ENCODE assay signal across 10 cellular contexts in genomic region chrX:73262991-73263390, GRCh38. TPM values are rescaled to one million over a fixed set of nuclear protein-coding genes. Genes with fewer than 3 reads are reported as not detected.
A peak's percentile ranks its signal among the peaks of the same experiment; 100 is the strongest.
DNase-seq lines count a peak whose midpoint lies in the region; FAIRE-seq and TF ChIP-seq lines count a peak whose summit lies in the region.
"Had no signal": no experiment of that assay in that cellular context is flagged by ENCODE, and none has a peak within 500 bp of the region (broad histone marks: within the 10 kb centered on the region; RNA-seq: fewer than 3 reads in every experiment).

No MANE protein-coding gene starts in this region.

- no peak for FAIRE-seq in kidney (lab: Jason Lieb, UNC)

- intact Hi-C loops in mammary epithelial cell (cut with micrococcal nuclease): loop anchor here (10.0 kb wide), 1 partner anchor 178 kb away; no protein-coding TSS in a partner anchor
- intact Hi-C loops in kidney (cut with DNase I): no loop called here

- DNase-seq in NCI-H82 (lab: John Stamatoyannopoulos, UW): peak; percentile 37
- DNase-seq in NCI-H82 treated with DMSO at 0.1 percent for 48 hours (lab: John Stamatoyannopoulos, UW; ENCODE audit: unreplicated experiment): no peak
- DNase-seq in NB4 (ENCODE audit: low read depth): peak; percentile 32
- no peak for DNase-seq in mammary epithelial cell
- DNase-seq in retina: peak; percentile 12
- no peak for DNase-seq in GM19240 (ENCODE audit: insufficient read length, low spot score)
- DNase-seq in kidney: no peak
- DNase-seq in foreskin melanocyte: no peak
- DNase-seq: activated effector memory CD4-positive, alpha-beta T cell treated with Interleukin-2 at 50 U/mL for 16 hours had no signal

- H3K27me3 ChIP-seq in mammary epithelial cell (ENCODE audit: insufficient read depth, low read length): peaks cover 5% of the 10 kb centered on the region

- H2AFZ ChIP-seq in mammary epithelial cell (ENCODE audit: low read depth, low read length): no peak overlapping the region

- TF ChIP-seq CTCF in NB4 (IDR thresholded peaks at IDR 0.05; ENCODE audit: low read depth, low read length) (no peak), mammary epithelial cell (conservative IDR thresholded peaks at IDR 0.05 in 1 of 2, IDR thresholded peaks at IDR 0.05 in 1 of 2; ENCODE audit: extremely low read depth in 1 of 2, insufficient read depth in 1 of 2, low read depth in 1 of 2, low read length in 2 of 2) (peak; percentile 11 to 52), kidney (IDR thresholded peaks at IDR 0.05; ENCODE audit: borderline replicate concordance, extremely low read depth, insufficient read depth) (no peak)

- CTCF ChIA-PET in mammary epithelial cell (lab: Charles Lee; ENCODE audit: low non-redundant PET): no interaction called here

- H3K4me2 ChIP-seq in mammary epithelial cell (ENCODE audit: insufficient read depth, low read depth, low read length): no peak overlapping the region

- in situ Hi-C loops in mammary epithelial cell (cut with MboI; ENCODE audit: low sequenced_read_pairs in 2 of 2): no loop called here

- H3K4me3 ChIP-seq in NB4 (ENCODE audit: low read depth, low read length) (no peak overlapping the region), mammary epithelial cell (replicated peaks in 1 of 3; ENCODE audit: insufficient read depth in 1 of 3, low read depth in 2 of 3, low read length in 3 of 3) (no peak overlapping the region), kidney (ENCODE audit: low read length in 2 of 2) (no peak overlapping the region)

- H3K27ac ChIP-seq in mammary epithelial cell (ENCODE audit: insufficient read depth, low read depth, low read length) (no peak overlapping the region), kidney (ENCODE audit: low read depth in 2 of 2, low read length in 2 of 2) (no peak overlapping the region)

- H3K9ac ChIP-seq in mammary epithelial cell (ENCODE audit: insufficient read depth, low read length) (no peak overlapping the region), kidney (ENCODE audit: low read length in 2 of 2) (no peak overlapping the region)

- BruUV-seq in mammary epithelial cell (replicated peaks; lab: Mats Ljungman, UMichigan): no TSS peak

- H3K79me2 ChIP-seq in mammary epithelial cell (ENCODE audit: insufficient read depth, low read length): no peaks in the 10 kb centered on the region

- dilution Hi-C loops in mammary epithelial cell (cut with HindIII; ENCODE audit: low sequenced_read_pairs): no loop called here

- H3K9me3 ChIP-seq in mammary epithelial cell (replicated peaks; ENCODE audit: insufficient read depth, low read length) (no peaks in the 10 kb centered on the region), kidney (ENCODE audit: control insufficient read depth in 1 of 2, low read length in 2 of 2) (no peaks in the 10 kb centered on the region)

- 24% methylated on average over 2 of the region's 2 CpGs for whole genome bisulfite sequencing in mammary epithelial cell (ENCODE audit: low coverage, missing lambda C conversion rate)

- H3K4me1 ChIP-seq in mammary epithelial cell (ENCODE audit: insufficient read depth, low read length) (peaks cover 6% of the 10 kb centered on the region), kidney (ENCODE audit: control insufficient read depth in 1 of 2, insufficient read depth in 1 of 2, low read depth in 1 of 2, low read length in 2 of 2) (no peaks in the 10 kb centered on the region)

- H4K20me1 ChIP-seq in mammary epithelial cell (ENCODE audit: insufficient read depth, low read length): no peaks in the 10 kb centered on the region

- TF ChIP-seq POLR2A in NB4 (IDR thresholded peaks at IDR 0.05; ENCODE audit: extremely low read depth, insufficient read length): no peak

- H3K36me3 ChIP-seq in mammary epithelial cell (ENCODE audit: insufficient read depth, low read length): no peaks in the 10 kb centered on the region
- H3K36me3 ChIP-seq in kidney (ENCODE audit: control insufficient read depth in 1 of 2, insufficient read depth in 2 of 2, low read length in 2 of 2): no peaks in the 10 kb centered on the region

RNA-seq across cellular contexts. Expression of gene NAP1L2, which starts 48.3 kb away (rescaled TPM):
- total RNA-seq in mammary epithelial cell: 1 to 10 TPM; 3.8 to 5.7 TPM
- 1.1 TPM for polyA plus RNA-seq in mammary epithelial cell
- not detected for polyA minus RNA-seq in mammary epithelial cell
- total RNA-seq in kidney: 9.8 TPM
- 11.0 TPM for polyA plus RNA-seq in kidney (ENCODE audit: insufficient read depth, low read depth, low replicate concordance)
- total RNA-seq: myocyte had no signal

Comparison
In these comparisons a context has a peak if more than half of its experiments do, and no peak if none do; other contexts are left out.
1. DNase-seq: peak in NCI-H82 (single experiment), NB4 (single experiment) and retina (single experiment); none in NCI-H82 treated with DMSO at 0.1 percent for 48 hours (single experiment), mammary epithelial cell (single experiment), GM19240 (single experiment), kidney (single experiment) and foreskin melanocyte (single experiment).
2. CTCF ChIP-seq: peak in mammary epithelial cell (2 of 2); none in NB4 (single experiment) and kidney (single experiment).